In genomic region chr10:61065010-61065409, GRCh38 we compare ENCODE assay signal across 1 cellular context.
TF ChIP-seq lines count a peak whose summit lies in the region.

No MANE protein-coding gene starts in this region.

TF ChIP-seq in HepG2, 621 proteins besides CTCF, POLR2A, EP300 and RAD21 (continued from another document):
- TF ChIP-seq DNMT1 (CRISPR knock-in tag; IDR thresholded peaks at IDR 0.05): no peak
- TF ChIP-seq GATA4 (IDR thresholded peaks at IDR 0.05; ENCODE audit: borderline replicate concordance, low read depth): peak; percentile 96
- no peak for TF ChIP-seq HOXA5 (CRISPR knock-in tag; IDR thresholded peaks at IDR 0.05)
- no peak for TF ChIP-seq PRPF4 (IDR thresholded peaks at IDR 0.05; ENCODE audit: low read depth, low read length, poor library complexity, severe bottlenecking)
